8 cellular contexts compared by ENCODE assay signal in genomic region chr22:38051900-38052862, GRCh38. TPM values are rescaled to one million over a fixed set of nuclear protein-coding genes. Genes with fewer than 3 reads are reported as not detected.
DNase-seq lines count a peak whose midpoint lies in the region; ATAC-seq and TF ChIP-seq lines count a peak whose summit lies in the region.

No MANE protein-coding gene starts in this region.

- H3K9me3 ChIP-seq in BE2C, result no peaks in the 10 kb centered on the region

- peak overlapping the region; percentile 98 for H2AFZ ChIP-seq in GM23338

- DNase-seq in BE2C, result peak; percentile 85
- DNase-seq in GM23338 (ENCODE audit: low spot score), result peak; percentile 94
- DNase-seq in NCI-H2029 treated with DMSO at 0.1 percent for 48 hours (lab: John Stamatoyannopoulos, UW), result peak; percentile 44
- DNase-seq in T-helper 2 cell treated with Interferon-gamma antibody and Interleukin-4, amounts not matched to agents 5 μg/mL and 100 μg/mL, for 36 hours (ENCODE audit: low spot score), result peak; percentile 62
- peak; percentile 40 for DNase-seq in amniotic stem cell (lab: John Stamatoyannopoulos, UW)
- peak; percentile 89 for DNase-seq in left ventricle myocardium superior
- no peak for DNase-seq in retinal pigment epithelial cell (ENCODE audit: low read depth)

- no peak overlapping the region; the same call in 1 of the 2 replicates for H3K4me2 ChIP-seq in GM23338

- H3K4me3 ChIP-seq in BE2C (ENCODE audit: low read depth, low read length) (no peak overlapping the region), GM23338 (no peak overlapping the region), retinal pigment epithelial cell (ENCODE audit: low read length) (no peak overlapping the region)

- H3K27ac ChIP-seq in GM23338 (ENCODE audit: low read depth), result no peak overlapping the region

- peak overlapping the region; percentile 59; the same call in 1 of the 2 replicates for H3K27ac Mint-ChIP-seq in GM23338
- no peak overlapping the region for H3K27ac Mint-ChIP-seq in T-helper 2 cell treated with Interferon-gamma antibody and Interleukin-4, amounts not matched to agents 5 μg/mL and 100 μg/mL, for 36 hours

- intact Hi-C loops in left ventricle myocardium superior (cut with micrococcal nuclease), result loop anchor here (10.0 kb wide), 1 partner anchor 513 kb away; no protein-coding TSS in a partner anchor

- no peaks in the 10 kb centered on the region for H3K36me3 Mint-ChIP-seq in GM23338 (ENCODE audit: low read depth)
- H3K36me3 Mint-ChIP-seq in T-helper 2 cell treated with Interferon-gamma antibody and Interleukin-4, amounts not matched to agents 5 μg/mL and 100 μg/mL, for 36 hours (ENCODE audit: low read depth), result no peaks in the 10 kb centered on the region

- ATAC-seq in GM23338 (peak; percentile 86), left ventricle myocardium superior (peak; percentile 77), HG02884 (IDR thresholded peaks at IDR 0.05; ENCODE audit: unreplicated experiment) (no peak)

- no peak overlapping the region for H3K4me3 Mint-ChIP-seq in GM23338
- no peak overlapping the region for H3K4me3 Mint-ChIP-seq in T-helper 2 cell treated with Interferon-gamma antibody and Interleukin-4, amounts not matched to agents 5 μg/mL and 100 μg/mL, for 36 hours

- H3K9me3 Mint-ChIP-seq in GM23338, result no peaks in the 10 kb centered on the region
- no peaks in the 10 kb centered on the region for H3K9me3 Mint-ChIP-seq in T-helper 2 cell treated with Interferon-gamma antibody and Interleukin-4, amounts not matched to agents 5 μg/mL and 100 μg/mL, for 36 hours

- 0 out of 3 replicates have a peak, but pooled peaks cover 3% of the 10 kb centered on the region for H3K4me1 Mint-ChIP-seq in GM23338
- peaks cover 6% of the 10 kb centered on the region for H3K4me1 Mint-ChIP-seq in T-helper 2 cell treated with Interferon-gamma antibody and Interleukin-4, amounts not matched to agents 5 μg/mL and 100 μg/mL, for 36 hours (ENCODE audit: low read depth)

- H3K27me3 Mint-ChIP-seq in GM23338 (ENCODE audit: insufficient read depth, low read depth, poor library complexity), result peaks cover 18% of the 10 kb centered on the region
- H3K27me3 Mint-ChIP-seq in T-helper 2 cell treated with Interferon-gamma antibody and Interleukin-4, amounts not matched to agents 5 μg/mL and 100 μg/mL, for 36 hours (ENCODE audit: low read depth), result peaks cover 4% of the 10 kb centered on the region

- H4K20me1 ChIP-seq in GM23338 (replicated peaks; ENCODE audit: insufficient read depth), result no peaks in the 10 kb centered on the region; the same call in 1 of the 2 replicates

- H3K27me3 ChIP-seq in BE2C, result no peaks in the 10 kb centered on the region
- no peaks in the 10 kb centered on the region for H3K27me3 ChIP-seq in GM23338 (ENCODE audit: insufficient read depth)

- TF ChIP-seq CTCF in BE2C (IDR thresholded peaks at IDR 0.05; ENCODE audit: low read depth, low read length) (peak; percentile 87), GM23338 (conservative IDR thresholded peaks at IDR 0.05; ENCODE audit: low read depth in 2 of 2) (peak; percentile 90 to 99), retinal pigment epithelial cell (conservative IDR thresholded peaks at IDR 0.05; ENCODE audit: low read depth, low read length) (peak; percentile 80)

- H3K4me1 ChIP-seq in BE2C, result no peaks in the 10 kb centered on the region; the same call in 1 of the 2 replicates
- 0 out of 2 replicates have a peak, but pooled peaks cover 3% of the 10 kb centered on the region for H3K4me1 ChIP-seq in GM23338 (ENCODE audit: insufficient read depth)

- no peaks in the 10 kb centered on the region; the same call in 1 of the 2 replicates for H3F3A ChIP-seq in GM23338 (replicated peaks; ENCODE audit: low read depth)

- no peaks in the 10 kb centered on the region for H3K9me2 ChIP-seq in GM23338 (ENCODE audit: insufficient read depth)

- H3K79me2 ChIP-seq in GM23338 (replicated peaks; ENCODE audit: insufficient read depth), result no peaks in the 10 kb centered on the region

- H3K36me3 ChIP-seq in BE2C, result no peaks in the 10 kb centered on the region
- H3K36me3 ChIP-seq in GM23338 (ENCODE audit: insufficient read depth), result no peaks in the 10 kb centered on the region

TF ChIP-seq in GM23338, 12 proteins besides CTCF, POLR2A, EP300 and RAD21:
- TF ChIP-seq ETS1 (IDR thresholded peaks at IDR 0.05) (no peak), REST (IDR thresholded peaks at IDR 0.05; ENCODE audit: unreplicated experiment) (no peak), ZNF331 (CRISPR knock-in tag; IDR thresholded peaks at IDR 0.05; ENCODE audit: low read depth) (no peak), EZH2 (IDR thresholded peaks at IDR 0.05; ENCODE audit: low read depth, unreplicated experiment) (no peak), CREB1 (CRISPR knock-in tag; IDR thresholded peaks at IDR 0.05; ENCODE audit: low read depth) (peak; percentile 46; the same call in 1 of the 2 replicates)
TF ChIP-seq in GM23338: peak in this region for 1.

RNA-seq across cellular contexts. Expression of gene PICK1, which starts 5.0 kb away (rescaled TPM):
- 32.7 TPM for polyA plus RNA-seq in BE2C (2012; ENCODE audit: insufficient read depth, insufficient read length, low read depth)
- total RNA-seq in GM23338 (2014; rRNA removed; shearing (Covaris generic)), result 28.3 and 36.2 TPM in 2 replicates
- 14.0 and 15.9 TPM in 2 replicates for polyA plus RNA-seq in GM23338 (2016; fragmentation: Nextera tagmentation; extraction: Ambion mirVana)
- total RNA-seq in left ventricle myocardium superior, result 26.5 TPM

RNA-seq across cellular contexts. Expression of gene SLC16A8, which starts 31.8 kb away (rescaled TPM):
- polyA plus RNA-seq in BE2C (2012; ENCODE audit: insufficient read depth, insufficient read length, low read depth), result 0.46 TPM
- 0.66 and 1.0 TPM in 2 replicates for total RNA-seq in GM23338 (2014; rRNA removed; shearing (Covaris generic))
- 0.52 and 0.56 TPM in 2 replicates for polyA plus RNA-seq in GM23338 (2016; fragmentation: Nextera tagmentation; extraction: Ambion mirVana)
- not detected for total RNA-seq in left ventricle myocardium superior

RNA-seq across cellular contexts. Expression of gene BAIAP2L2, which starts 58.3 kb away (rescaled TPM):
- 0.39 TPM for polyA plus RNA-seq in BE2C (2012; ENCODE audit: insufficient read depth, insufficient read length, low read depth)
- 3.9 and 5.6 TPM in 2 replicates for total RNA-seq in GM23338 (2014; rRNA removed; shearing (Covaris generic))
- 5.6 and 7.6 TPM in 2 replicates for polyA plus RNA-seq in GM23338 (2016; fragmentation: Nextera tagmentation; extraction: Ambion mirVana)
- 0.15 TPM for total RNA-seq in left ventricle myocardium superior
